ENCODE assay signal across 17 cellular contexts in the genomic region with DNA sequence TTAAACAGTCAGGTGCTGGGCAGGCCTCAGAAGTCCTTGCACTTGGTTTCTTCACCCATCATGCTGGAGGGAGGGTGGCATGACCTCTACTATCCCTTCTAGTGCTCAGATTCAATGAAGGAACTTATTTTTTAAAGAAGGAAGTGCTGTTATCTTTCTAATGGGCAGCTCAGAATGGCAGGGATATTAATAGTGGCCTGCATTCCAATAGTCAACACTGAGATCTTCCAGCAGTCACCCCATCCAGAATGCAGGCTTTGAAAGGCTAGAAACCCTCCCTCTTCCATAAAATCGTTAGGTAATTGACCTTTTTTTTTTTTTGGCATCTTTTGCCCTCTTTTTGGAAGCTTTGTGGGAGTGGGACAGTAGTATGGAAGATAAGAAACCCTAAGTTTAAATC.
"Had no signal": no experiment of that assay in that cellular context is flagged by ENCODE, and none has a peak within 500 bp of the region (broad histone marks: within the 10 kb centered on the region; RNA-seq: fewer than 3 reads in every experiment).

No MANE protein-coding gene starts in this region.

- H3K4me1 ChIP-seq: gastrocnemius medialis, prostate gland, vagina had no signal

- H3K4me3 Mint-ChIP-seq: activated naive CD8-positive, alpha-beta T cell treated with anti-CD3 and anti-CD28 coated beads, Interleukin-2, amount 10 ng/mL, durations not matched to agents 7 days and 5 days; activated T-cell treated with anti-CD3 and anti-CD28 coated beads, Interleukin-2, amount 50 U/mL, for 24 hours; activated T-helper 17 cell treated with anti-CD3 and anti-CD28 coated beads, Interleukin-2, amount 50 U/mL, for 72 hours; natural killer cell; T-helper 1 cell treated with Interleukin-12 subunit alpha and Interleukin-12 subunit beta and Interleukin-4 antibody, amounts not matched to agents 30 μg/mL and 1 μg/mL, for 36 hours; WTC11 had no signal

- H3K27me3 ChIP-seq: thyroid gland, vagina had no signal

- H3K4me3 ChIP-seq: gastrocnemius medialis, prostate gland, thyroid gland, vagina had no signal

- H3K9me3 ChIP-seq: gastrocnemius medialis, prostate gland, thyroid gland, vagina had no signal

- H3K36me3 ChIP-seq: gastrocnemius medialis, prostate gland, thyroid gland, vagina had no signal

- H3K27ac Mint-ChIP-seq: activated naive CD8-positive, alpha-beta T cell treated with anti-CD3 and anti-CD28 coated beads, Interleukin-2, amount 10 ng/mL, durations not matched to agents 7 days and 5 days; activated T-cell treated with anti-CD3 and anti-CD28 coated beads, Interleukin-2, amount 50 U/mL, for 24 hours; activated T-helper 17 cell treated with anti-CD3 and anti-CD28 coated beads, Interleukin-2, amount 50 U/mL, for 72 hours; natural killer cell; T-helper 1 cell treated with Interleukin-12 subunit alpha and Interleukin-12 subunit beta and Interleukin-4 antibody, amounts not matched to agents 30 μg/mL and 1 μg/mL, for 36 hours; WTC11 had no signal

- H3K36me3 Mint-ChIP-seq: natural killer cell, WTC11 had no signal

- ATAC-seq: gastrocnemius medialis; natural killer cell; stimulated activated naive CD8-positive, alpha-beta T cell treated with anti-CD3 and anti-CD28 coated beads, Interleukin-15, Interleukin-2, amounts not matched to agents 100 U/mL and 50 U/mL, for 24 hours; WTC11 had no signal

- DNase-seq: activated naive CD4-positive, alpha-beta T cell; activated naive CD8-positive, alpha-beta T cell treated with anti-CD3 and anti-CD28 coated beads, Interleukin-2, amount 10 ng/mL, durations not matched to agents 7 days and 5 days; activated T-cell treated with anti-CD3 and anti-CD28 coated beads, Interleukin-2, amount 50 U/mL, for 24 hours; amygdala; effector CD8-positive, alpha-beta T cell; gastrocnemius medialis; natural killer cell; stimulated activated CD4-positive, alpha-beta T cell treated with anti-CD3 and anti-CD28 coated beads, Interleukin-4, amount 100 ng/mL, for 4 hours; stimulated activated naive CD8-positive, alpha-beta T cell treated with anti-CD3 and anti-CD28 coated beads, Interleukin-15, Interleukin-2, amounts not matched to agents 100 U/mL and 50 U/mL, for 24 hours; substantia nigra; T1000 had no signal

- H3K27ac ChIP-seq: gastrocnemius medialis, prostate gland, vagina had no signal

- H3K9me3 Mint-ChIP-seq: activated T-cell treated with anti-CD3 and anti-CD28 coated beads, Interleukin-2, amount 50 U/mL, for 24 hours; activated T-helper 17 cell treated with anti-CD3 and anti-CD28 coated beads, Interleukin-2, amount 50 U/mL, for 72 hours; natural killer cell; T-helper 1 cell treated with Interleukin-12 subunit alpha and Interleukin-12 subunit beta and Interleukin-4 antibody, amounts not matched to agents 30 μg/mL and 1 μg/mL, for 36 hours; WTC11 had no signal
